Comparison of ENCODE assay signal across 12 cellular contexts in genomic region chr10:124064676-124065075, GRCh38. TPM values are rescaled to one million over a fixed set of nuclear protein-coding genes. Genes with fewer than 3 reads are reported as not detected.
DNase-seq lines count a peak whose midpoint lies in the region; ATAC-seq and TF ChIP-seq lines count a peak whose summit lies in the region.
"Had no signal": no experiment of that assay in that cellular context is flagged by ENCODE, and none has a peak within 500 bp of the region (broad histone marks: within the 10 kb centered on the region; RNA-seq: fewer than 3 reads in every experiment).

No MANE protein-coding gene starts in this region.

- peaks cover 63% of the 10 kb centered on the region for H3K4me1 ChIP-seq in MM.1S (ENCODE audit: low read length)
- H3K4me1 ChIP-seq in naive thymus-derived CD4-positive, alpha-beta T cell (ENCODE audit: control insufficient read depth in 2 of 2, insufficient read depth in 2 of 2, low read length in 2 of 2) = peaks cover 0 to 14% of the 10 kb centered on the region in 2 donors

- H3K9me2 ChIP-seq in MM.1S (replicated peaks; ENCODE audit: insufficient read depth, low read length) = no peaks in the 10 kb centered on the region

- H4K20me1 ChIP-seq in MM.1S (ENCODE audit: insufficient read depth, low read length) = no peaks in the 10 kb centered on the region

- no peak overlapping the region for H2AFZ ChIP-seq in MM.1S (ENCODE audit: low read length)

- no peaks in the 10 kb centered on the region for H3K9me3 ChIP-seq in MM.1S (replicated peaks; ENCODE audit: insufficient read depth, low read length)
- no peaks in the 10 kb centered on the region for H3K9me3 ChIP-seq in naive thymus-derived CD4-positive, alpha-beta T cell (ENCODE audit: control insufficient read depth in 2 of 3, low read length in 3 of 3)
- H3K9me3 ChIP-seq: suprapubic skin had no signal

- H3F3A ChIP-seq in MM.1S (ENCODE audit: insufficient read depth, low read length) = peaks cover 65% of the 10 kb centered on the region

- peaks cover 75% of the 10 kb centered on the region for H3K79me2 ChIP-seq in MM.1S (ENCODE audit: low read length)

- no peaks in the 10 kb centered on the region for H3K36me3 ChIP-seq in MM.1S (replicated peaks; ENCODE audit: insufficient read depth, low read length)
- no peaks in the 10 kb centered on the region for H3K36me3 ChIP-seq in naive thymus-derived CD4-positive, alpha-beta T cell (ENCODE audit: control insufficient read depth in 2 of 3, insufficient read depth in 3 of 3, low read length in 3 of 3)

- no peaks in the 10 kb centered on the region for H3K36me3 Mint-ChIP-seq in activated naive CD8-positive, alpha-beta T cell treated with anti-CD3 and anti-CD28 coated beads for 36 hours
- H3K36me3 Mint-ChIP-seq in naive thymus-derived CD4-positive, alpha-beta T cell = peaks cover 0 to 2% (median 0%) of the 10 kb centered on the region in 5 donors

- H3K4me2 ChIP-seq in MM.1S (ENCODE audit: low read depth, low read length) = peak overlapping the region; percentile 90

- ATAC-seq in naive thymus-derived CD4-positive, alpha-beta T cell = peak; percentile 71
- no peak for ATAC-seq in HG02852 (IDR thresholded peaks at IDR 0.05; ENCODE audit: unreplicated experiment)
- ATAC-seq in HG02973 (IDR thresholded peaks at IDR 0.05; ENCODE audit: unreplicated experiment) = no peak

- no peaks in the 10 kb centered on the region for H3K27me3 ChIP-seq in MM.1S (replicated peaks; ENCODE audit: insufficient read depth, low read length)
- H3K27me3 ChIP-seq in naive thymus-derived CD4-positive, alpha-beta T cell (ENCODE audit: control insufficient read depth in 2 of 2, insufficient read depth in 2 of 2, low read length in 2 of 2) = no peaks in the 10 kb centered on the region
- H3K27me3 ChIP-seq: suprapubic skin had no signal

- H3K9ac ChIP-seq in MM.1S (ENCODE audit: low read length) = peak overlapping the region; percentile 56

- no peaks in the 10 kb centered on the region for H3K9me3 Mint-ChIP-seq in activated naive CD8-positive, alpha-beta T cell treated with anti-CD3 and anti-CD28 coated beads for 36 hours
- no peaks in the 10 kb centered on the region for H3K9me3 Mint-ChIP-seq in naive thymus-derived CD4-positive, alpha-beta T cell

- peaks cover 8% of the 10 kb centered on the region for H3K4me1 Mint-ChIP-seq in activated naive CD8-positive, alpha-beta T cell treated with anti-CD3 and anti-CD28 coated beads for 36 hours
- peaks cover 4 to 37% (median 32%) of the 10 kb centered on the region in 7 donors for H3K4me1 Mint-ChIP-seq in naive thymus-derived CD4-positive, alpha-beta T cell

- CTCF ChIA-PET in naive thymus-derived CD4-positive, alpha-beta T cell (lab: Charles Lee) = interaction anchor here (0.7 kb wide), 1 partner anchor 70 kb away, joined by 3 read pairs; no protein-coding TSS in a partner anchor

- POLR2A ChIA-PET in naive thymus-derived CD4-positive, alpha-beta T cell (lab: Charles Lee) = interaction anchor here (0.6 kb wide), 1 partner anchor 635 kb away, joined by 3 read pairs; no protein-coding TSS in a partner anchor

- H3K4me3 Mint-ChIP-seq in activated naive CD8-positive, alpha-beta T cell treated with anti-CD3 and anti-CD28 coated beads for 36 hours = peak overlapping the region; percentile 52
- H3K4me3 Mint-ChIP-seq in naive thymus-derived CD4-positive, alpha-beta T cell = peak overlapping the region in 9 of 10 donors; percentile 73 to 90 (median 83)

- peak overlapping the region; percentile 97 for H3K27ac ChIP-seq in MM.1S (ENCODE audit: low read length)
- H3K27ac ChIP-seq in naive thymus-derived CD4-positive, alpha-beta T cell (ENCODE audit: low read depth, low read length) = no peak overlapping the region
- H3K27ac ChIP-seq: suprapubic skin had no signal

- no peaks in the 10 kb centered on the region for H3K27me3 Mint-ChIP-seq in activated naive CD8-positive, alpha-beta T cell treated with anti-CD3 and anti-CD28 coated beads for 36 hours
- H3K27me3 Mint-ChIP-seq in naive thymus-derived CD4-positive, alpha-beta T cell = peaks cover 0 to 14% (median 0%) of the 10 kb centered on the region in 5 donors

- peak overlapping the region; percentile 19 for H3K27ac Mint-ChIP-seq in activated naive CD8-positive, alpha-beta T cell treated with anti-CD3 and anti-CD28 coated beads for 36 hours
- peak overlapping the region; percentile 53 to 95 (median 88) for H3K27ac Mint-ChIP-seq in naive thymus-derived CD4-positive, alpha-beta T cell

- intact Hi-C loops in naive thymus-derived CD4-positive, alpha-beta T cell (cut with micrococcal nuclease) = no loop called here

- TF ChIP-seq CTCF in MM.1S (IDR thresholded peaks at IDR 0.05; ENCODE audit: low read length) = no peak

- peak; percentile 74 for DNase-seq in CD1c-positive myeloid dendritic cell (ENCODE audit: extremely low spot score)
- peak; percentile 69 for DNase-seq in MM.1S
- DNase-seq in activated naive CD8-positive, alpha-beta T cell treated with anti-CD3 and anti-CD28 coated beads for 36 hours = no peak
- DNase-seq in naive thymus-derived CD4-positive, alpha-beta T cell = peak in 5 of 9 donors; percentile 20 to 50 (median 32)
- DNase-seq in germinal center (ENCODE audit: low spot score) = no peak
- DNase-seq in NCI-H524 (lab: John Stamatoyannopoulos, UW) = no peak
- DNase-seq: islet precursor cell, NCI-H1048, Right ventricle myocardium superior had no signal

- H3K4me3 ChIP-seq in MM.1S (ENCODE audit: low read length) = peak overlapping the region; percentile 46
- no peak overlapping the region for H3K4me3 ChIP-seq in naive thymus-derived CD4-positive, alpha-beta T cell (ENCODE audit: low read length)
- H3K4me3 ChIP-seq: suprapubic skin had no signal

RNA-seq across cellular contexts. Expression of gene CHST15, which starts 28.7 kb away (rescaled TPM):
- under 1 TPM; 0.12 to 0.25 TPM for total RNA-seq in activated naive CD8-positive, alpha-beta T cell treated with anti-CD3 and anti-CD28 coated beads for 36 hours
- 10 to 100 TPM in 1 of 5 experiments, 1 to 10 TPM in 3, under 1 TPM in 1; 0.41 to 43.3 (median 2.4) TPM for total RNA-seq in naive thymus-derived CD4-positive, alpha-beta T cell
- polyA plus RNA-seq in naive thymus-derived CD4-positive, alpha-beta T cell = under 1 TPM; 0.27 to 0.32 TPM

Comparison
In these comparisons a context has a peak if more than half of its experiments do, and no peak if none do; other contexts are left out.
1. DNase-seq: peak in CD1c-positive myeloid dendritic cell (single experiment), MM.1S (single experiment) and naive thymus-derived CD4-positive, alpha-beta T cell (5 of 9); none in activated naive CD8-positive, alpha-beta T cell treated with anti-CD3 and anti-CD28 coated beads for 36 hours (single experiment), germinal center (single experiment) and NCI-H524 (0 of 2).